In the genomic region with DNA sequence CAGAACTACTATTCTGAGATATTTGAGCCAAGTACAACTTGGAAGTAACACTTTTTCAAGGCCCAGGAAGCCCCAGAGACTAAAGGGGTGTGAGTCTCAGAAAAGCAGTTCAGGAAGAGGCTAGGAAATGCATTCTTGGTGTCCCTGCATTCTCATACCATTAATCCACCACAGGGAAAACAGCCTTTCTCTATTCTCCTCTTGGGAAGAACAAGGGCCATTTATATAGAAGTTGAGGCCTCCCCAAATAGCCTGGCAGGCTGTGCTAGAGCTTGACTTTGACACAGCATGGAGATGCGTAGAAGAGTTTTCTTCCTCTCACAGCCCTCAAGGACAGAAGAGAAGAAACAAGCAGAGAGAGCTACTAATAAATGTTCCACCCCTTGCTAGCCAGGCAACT, we compare ENCODE assay signal across 26 cellular contexts. TPM values are rescaled to one million over a fixed set of nuclear protein-coding genes. Genes with fewer than 3 reads are reported as not detected.
DNase-seq lines count a peak whose midpoint lies in the region; ATAC-seq, FAIRE-seq and TF ChIP-seq lines count a peak whose summit lies in the region.
"Had no signal": no experiment of that assay in that cellular context is flagged by ENCODE, and none has a peak within 500 bp of the region (broad histone marks: within the 10 kb centered on the region; RNA-seq: fewer than 3 reads in every experiment).

No MANE protein-coding gene starts in this region.

- peaks cover 41% of the 10 kb centered on the region for H3K36me3 Mint-ChIP-seq in stimulated activated effector memory CD8-positive, alpha-beta T cell treated with anti-CD3 and anti-CD28 coated beads, Interleukin-12 subunit alpha, Interleukin-12 subunit beta, amount 100 ng/mL, for 72 hours

- H3K27ac Mint-ChIP-seq in stimulated activated effector memory CD8-positive, alpha-beta T cell treated with anti-CD3 and anti-CD28 coated beads, Interleukin-12 subunit alpha, Interleukin-12 subunit beta, amount 100 ng/mL, for 72 hours: peak overlapping the region; percentile 74
- H3K27ac Mint-ChIP-seq: activated CD8-positive, alpha-beta T cell treated with anti-CD3 and anti-CD28 coated beads, Interleukin-2, amount 10 ng/mL, durations not matched to agents 7 days and 5 days had no signal

- peak overlapping the region; percentile 60 for H3K27ac ChIP-seq in cardiac muscle cell
- H3K27ac ChIP-seq in K562 (ENCODE audit: extremely low read depth, low read depth, low read length): no peak overlapping the region
- peak overlapping the region; percentile 43 for H3K27ac ChIP-seq in mesodermal cell (ENCODE audit: low read depth, low read length, severe bottlenecking)
- H3K27ac ChIP-seq: suprapubic skin had no signal

- H3K4me2 ChIP-seq in K562 (ENCODE audit: insufficient read depth, low read length): no peak overlapping the region

- no TSS peak for BruUV-seq in K562 (replicated peaks; lab: Mats Ljungman, UMichigan)

- H2AFZ ChIP-seq in K562 (ENCODE audit: low read depth, low read length): no peak overlapping the region

- TF ChIP-seq EP300 in K562 (IDR thresholded peaks at IDR 0.05; ENCODE audit: low read length): no peak

- POLR2A ChIA-PET in K562 (lab: Yijun Ruan, JAX): interaction anchor here (0.7 kb wide), 1 partner anchor 154 kb away, joined by 3 read pairs; no protein-coding TSS in a partner anchor

- H3K27me3 ChIP-seq in cardiac muscle cell: no peaks in the 10 kb centered on the region
- H3K27me3 ChIP-seq in K562 (ENCODE audit: control insufficient read depth in 2 of 2, insufficient read depth in 2 of 2, low read length in 2 of 2): 0 out of 5 replicates have a peak, but pooled peaks cover 0 to 6% of the 10 kb centered on the region in 2 experiments
- H3K27me3 ChIP-seq in BE2C: no peaks in the 10 kb centered on the region
- H3K27me3 ChIP-seq: heart left ventricle, suprapubic skin had no signal

- H3K9me1 ChIP-seq in K562 (ENCODE audit: control insufficient read depth, insufficient read depth, low read length): no peaks in the 10 kb centered on the region

- no peak overlapping the region for H3K9ac ChIP-seq in K562 (ENCODE audit: insufficient read depth in 1 of 2, low read depth in 2 of 2, low read length in 2 of 2)

- CTCF ChIA-PET in K562 (lab: Yijun Ruan, JAX; ENCODE audit: low intra/inter-chr PET ratio): no interaction called here

- TF ChIP-seq CTCF in cardiac muscle cell (IDR thresholded peaks at IDR 0.05; ENCODE audit: low read depth, low read length) (no peak), K562 (IDR thresholded peaks at IDR 0.05 in 2 of 3, conservative IDR thresholded peaks at IDR 0.05 in 1 of 3; ENCODE audit: insufficient read depth in 2 of 3, low read depth in 1 of 3, low read length in 3 of 3) (no peak), BE2C (IDR thresholded peaks at IDR 0.05; ENCODE audit: low read depth, low read length) (no peak)

- ATAC-seq in left cardiac atrium: no peak
- peak; percentile 8; the same call in 1 of the 3 replicates for ATAC-seq in K562
- ATAC-seq in stimulated activated effector memory CD8-positive, alpha-beta T cell treated with anti-CD3 and anti-CD28 coated beads, Interleukin-12 subunit alpha, Interleukin-12 subunit beta, amount 100 ng/mL, for 72 hours: no peak
- ATAC-seq: activated CD8-positive, alpha-beta T cell treated with anti-CD3 and anti-CD28 coated beads, Interleukin-2, amount 10 ng/mL, durations not matched to agents 7 days and 5 days; heart left ventricle; left colon had no signal

- H3K4me1 Mint-ChIP-seq in stimulated activated effector memory CD8-positive, alpha-beta T cell treated with anti-CD3 and anti-CD28 coated beads, Interleukin-12 subunit alpha, Interleukin-12 subunit beta, amount 100 ng/mL, for 72 hours: peaks cover 17% of the 10 kb centered on the region

- H3K36me3 ChIP-seq in cardiac muscle cell: peaks cover 14% of the 10 kb centered on the region
- H3K36me3 ChIP-seq in K562 (ENCODE audit: control insufficient read depth, insufficient read depth, low read length): peaks cover 33% of the 10 kb centered on the region
- peaks cover 33% of the 10 kb centered on the region for H3K36me3 ChIP-seq in mesodermal cell (ENCODE audit: control insufficient read depth, insufficient read depth, low read length)
- no peaks in the 10 kb centered on the region for H3K36me3 ChIP-seq in BE2C

- DNase-seq in cardiac muscle cell (ENCODE audit: low read depth in 1 of 2, low spot score in 1 of 2) (no peak), left cardiac atrium (no peak), K562 (ENCODE audit: extremely low read depth in 1 of 4, low spot score in 3 of 4) (no peak), BE2C (no peak), LoVo (ENCODE audit: low spot score) (no peak)
- DNase-seq in stimulated activated effector memory CD8-positive, alpha-beta T cell treated with anti-CD3 and anti-CD28 coated beads, Interleukin-12 subunit alpha, Interleukin-12 subunit beta, amount 100 ng/mL, for 72 hours (ENCODE audit: low spot score in 2 of 2): no peak
- no peak for DNase-seq in activated CD8-positive, alpha-beta memory T cell treated with anti-CD3 and anti-CD28 coated beads for 24 hours
- DNase-seq: activated CD4-positive, CD25-positive, alpha-beta regulatory T cell treated with anti-CD3 and anti-CD28 coated beads, Interleukin-2, amount 50 U/mL, for 72 hours; activated CD8-positive, alpha-beta T cell treated with anti-CD3 and anti-CD28 coated beads, Interleukin-2, amount 10 ng/mL, durations not matched to agents 7 days and 5 days; activated naive CD4-positive, alpha-beta T cell treated with anti-CD3 and anti-CD28 coated beads, Interleukin-2, amount 50 U/mL, for 16 hours; activated T-cell treated with anti-CD3 and anti-CD28 coated beads, Interleukin-2, amount 50 U/mL, for 1 hour; dermis blood vessel endothelial cell; DND-41; heart left ventricle; left colon; MV-4-11; NCI-H1694; NCI-H524 treated with DMSO at 0.1 percent for 48 hours; NK-92 treated with Interleukin-12 subunit alpha and Interleukin-12 subunit beta, amount 100 ng/mL, for 24 hours; SHP77 treated with DMSO at 0.1 percent for 48 hours; stimulated activated CD8-positive, alpha-beta memory T cell treated with anti-CD3 and anti-CD28 coated beads, Interleukin-4, amount 100 ng/mL, for 48 hours had no signal

- intact Hi-C loops in left cardiac atrium (cut with DNase I) (no loop called here), K562 (cut with micrococcal nuclease) (no loop called here)

- H3K4me3 ChIP-seq in cardiac muscle cell (no peak overlapping the region), K562 (no peak overlapping the region), mesodermal cell (ENCODE audit: extremely low read depth, insufficient read depth, low read length, poor library complexity, severe bottlenecking) (no peak overlapping the region), BE2C (ENCODE audit: low read depth, low read length) (no peak overlapping the region)
- H3K4me3 ChIP-seq: heart left ventricle, suprapubic skin had no signal

- H3K4me1 ChIP-seq in cardiac muscle cell (ENCODE audit: low read depth) (peaks cover 9% of the 10 kb centered on the region), K562 (replicated peaks in 1 of 2; ENCODE audit: control insufficient read depth in 2 of 2, insufficient read depth in 2 of 2, low read length in 2 of 2) (peaks cover 0 to 6% of the 10 kb centered on the region in 2 experiments; a peak in 4 of 5 replicates), mesodermal cell (ENCODE audit: control insufficient read depth, insufficient read depth, low read length, poor library complexity, severe bottlenecking) (peaks cover 9% of the 10 kb centered on the region), BE2C (no peaks in the 10 kb centered on the region)

- H3K9me3 ChIP-seq in cardiac muscle cell (ENCODE audit: low read depth): no peaks in the 10 kb centered on the region
- H3K9me3 ChIP-seq in K562 (replicated peaks; ENCODE audit: control insufficient read depth, insufficient read depth, low read depth, low read length): no peaks in the 10 kb centered on the region
- no peaks in the 10 kb centered on the region for H3K9me3 ChIP-seq in mesodermal cell (ENCODE audit: control insufficient read depth, low read length)
- no peaks in the 10 kb centered on the region for H3K9me3 ChIP-seq in BE2C
- H3K9me3 ChIP-seq: heart left ventricle, suprapubic skin had no signal

- FAIRE-seq in K562 (lab: Jason Lieb, UNC): peak; percentile 19
- FAIRE-seq: A204.1, H54, HTR-8/SVneo had no signal

- no peaks in the 10 kb centered on the region for H3K9me3 Mint-ChIP-seq in stimulated activated effector memory CD8-positive, alpha-beta T cell treated with anti-CD3 and anti-CD28 coated beads, Interleukin-12 subunit alpha, Interleukin-12 subunit beta, amount 100 ng/mL, for 72 hours

- no peak for TF ChIP-seq POLR2A in K562 (conservative IDR thresholded peaks at IDR 0.05)

- WGBS in K562 (ENCODE audit: insufficient coverage, low coverage, missing lambda C conversion rate): 75% methylated on average over 1 of the region's 1 CpG
- 86 to 100% methylated on average over 1 of the region's 1 CpG for WGBS in mesodermal cell (ENCODE audit: insufficient coverage in 2 of 2), 2 experiments

- H4K20me1 ChIP-seq in K562 (replicated peaks; ENCODE audit: control insufficient read depth, insufficient read depth, low read length): peaks cover 4% of the 10 kb centered on the region; the same call in 1 of the 2 replicates

- H3K4me3 Mint-ChIP-seq in stimulated activated effector memory CD8-positive, alpha-beta T cell treated with anti-CD3 and anti-CD28 coated beads, Interleukin-12 subunit alpha, Interleukin-12 subunit beta, amount 100 ng/mL, for 72 hours: no peak overlapping the region
- H3K4me3 Mint-ChIP-seq: activated CD8-positive, alpha-beta T cell treated with anti-CD3 and anti-CD28 coated beads, Interleukin-2, amount 10 ng/mL, durations not matched to agents 7 days and 5 days had no signal

- in situ Hi-C loops in K562 (cut with MboI): no loop called here

- no peak for TF ChIP-seq RAD21 in K562 (CRISPR knock-in tag; conservative IDR thresholded peaks at IDR 0.05 in 1 of 2, IDR thresholded peaks at IDR 0.05 in 1 of 2)

- H3K79me2 ChIP-seq in K562 (ENCODE audit: control insufficient read depth, insufficient read depth, low read length): peaks cover 33% of the 10 kb centered on the region

RNA-seq across cellular contexts. Expression of a gene that starts 5.5 kb away (rescaled TPM):
- total RNA-seq in cardiac muscle cell (19.9 and 26.5 TPM in 2 replicates), left cardiac atrium (10 to 100 TPM; 28.5 to 29.1 TPM), K562 (2014; rRNA removed) (10.8 and 17.3 TPM in 2 replicates), K562 (2014; rRNA removed; fragmentation: Illumina TruSeq; extraction: Trizol) (17.7 and 18.7 TPM in 2 replicates), K562 (2015; rRNA removed; fragmentation: Illumina TruSeq; extraction: Trizol) (14.6 and 15.8 TPM in 2 replicates), K562 (2021) (32.9 and 33.0 TPM in 2 replicates)
- polyA plus RNA-seq in cardiac muscle cell (16.2 and 29.6 TPM in 2 replicates), K562 (2011; rRNA removed) (17.3 and 21.8 TPM in 2 replicates), K562 (2014; fragmentation: Illumina TruSeq; extraction: Trizol) (20.4 and 22.3 TPM in 2 replicates), K562 (2014; fragmentation: Nextera tagmentation; extraction: Ambion mirVana) (1 to 10 TPM; 6.1 to 6.4 TPM), K562 (2014; rRNA removed) (13.9 and 18.0 TPM in 2 replicates)
- 116 and 153 TPM in 2 replicates for total RNA-seq in K562 (2011; cell fraction: chromatin; rRNA removed; ENCODE audit: low replicate concordance)
- 54.9 and 60.4 TPM in 2 replicates for total RNA-seq in K562 (2011; cell fraction: nucleolus; rRNA removed)
- 99.1 and 148 TPM in 2 replicates for total RNA-seq in K562 (2011; cell fraction: nucleoplasm; rRNA removed)
- polyA plus RNA-seq in K562 (2011; cell fraction: cytosol; rRNA removed): 7.9 and 12.6 TPM in 2 replicates
- polyA plus RNA-seq in K562 (2011; cell fraction: nucleus; rRNA removed): 117 and 123 TPM in 2 replicates
- polyA plus RNA-seq in K562 (2012): 21.1 and 35.7 TPM in 2 replicates
- polyA minus RNA-seq in K562 (2011; rRNA and poly(A)+ RNA removed): 24.6 and 33.6 TPM in 2 replicates
- 17.3 and 23.8 TPM in 2 replicates for polyA minus RNA-seq in K562 (2011; cell fraction: cytosol; rRNA and poly(A)+ RNA removed)
- polyA minus RNA-seq in K562 (2011; cell fraction: nucleus; rRNA and poly(A)+ RNA removed): 50.1 and 65.4 TPM in 2 replicates
- polyA plus RNA-seq in mesodermal cell (2013, experiment 1 of 2): 32.8 TPM
- polyA plus RNA-seq in mesodermal cell (2013, experiment 2 of 2): 29.5 TPM
- 14.1 TPM for polyA plus RNA-seq in BE2C (2012; ENCODE audit: insufficient read depth, insufficient read length, low read depth)
